ENCODE assay signal across 31 cellular contexts in genomic region chr3:168029705-168030104, GRCh38.
DNase-seq lines count a peak whose midpoint lies in the region; ATAC-seq and TF ChIP-seq lines count a peak whose summit lies in the region.
"Had no signal": no experiment of that assay in that cellular context is flagged by ENCODE, and none has a peak within 500 bp of the region (broad histone marks: within the 10 kb centered on the region; RNA-seq: fewer than 3 reads in every experiment).

No MANE protein-coding gene starts in this region.

- H3K27ac ChIP-seq in neuronal stem cell (replicated peaks; ENCODE audit: low read length), result no peak overlapping the region
- H3K27ac ChIP-seq in foreskin keratinocyte, result no peak overlapping the region
- H3K27ac ChIP-seq: colonic mucosa, epithelial cell of prostate, right atrium auricular region, stomach, uterus had no signal

- H3K36me3 Mint-ChIP-seq in stimulated activated naive B cell treated with anti-CD40 and anti-IgM and Interleukin-4, amounts not matched to agents 10 μg/mL and 1 μg/mL and 100 μg/mL, for 72 hours, result peaks cover 38 to 70% of the 10 kb centered on the region in 2 donors

- no peak overlapping the region for H3K4me2 ChIP-seq in neuronal stem cell (ENCODE audit: insufficient read depth, low read length, poor library complexity, severe bottlenecking)

- DNase-seq in NCI-H526 (lab: John Stamatoyannopoulos, UW) (peak; percentile 2 to 26), NCI-H526 treated with DMSO at 0.1 percent for 48 hours (lab: John Stamatoyannopoulos, UW) (no peak), NCI-H2029 (lab: John Stamatoyannopoulos, UW) (peak; percentile 38), SHP77 treated with DMSO at 0.1 percent for 48 hours (lab: John Stamatoyannopoulos, UW) (peak; percentile 80), neuronal stem cell (ENCODE audit: low spot score) (no peak), KBM-7 (no peak), foreskin keratinocyte (no peak)
- no peak for DNase-seq in stimulated activated naive B cell treated with anti-CD40 and anti-IgM and Interleukin-4, amounts not matched to agents 10 μg/mL and 1 μg/mL and 100 μg/mL, for 72 hours
- DNase-seq: activated CD4-positive, CD25-positive, alpha-beta regulatory T cell; activated effector memory CD4-positive, alpha-beta T cell treated with anti-CD3 and anti-CD28 coated beads, Interleukin-2, amount 50 U/mL, for 16 hours; activated naive CD8-positive, alpha-beta T cell treated with anti-CD3 and anti-CD28 coated beads for 36 hours; activated T-cell treated with anti-CD3 and anti-CD28 coated beads, Interleukin-2, amount 50 U/mL, for 24 hours; aorta; colonic mucosa; effector CD8-positive, alpha-beta T cell; hypothalamus; IMR-90; mesenchymal stem cell; NCI-H1694; NCI-H446; PC-3; stimulated activated CD4-positive, alpha-beta T cell treated with anti-CD3 and anti-CD28 coated beads, Interleukin-1b, Interleukin-23, amount 100 ng/mL, for 48 hours; stimulated activated CD8-positive, alpha-beta memory T cell treated with anti-CD3 and anti-CD28 coated beads, Interleukin-4, amount 100 ng/mL, for 48 hours; stomach; uterus had no signal

- no peak overlapping the region for H4K8ac ChIP-seq in neuronal stem cell (ENCODE audit: low read depth, low read length)

- no peaks in the 10 kb centered on the region for H3K4me1 ChIP-seq in neuronal stem cell (ENCODE audit: control insufficient read depth in 2 of 2, insufficient read depth in 1 of 2, low read depth in 1 of 2, low read length in 2 of 2)
- no peaks in the 10 kb centered on the region for H3K4me1 ChIP-seq in foreskin keratinocyte
- H3K4me1 ChIP-seq: colonic mucosa, uterus had no signal

- H2AK5ac ChIP-seq in neuronal stem cell (ENCODE audit: low read depth, low read length), result no peak overlapping the region

- H3K36me3 ChIP-seq in neuronal stem cell (replicated peaks in 1 of 2; ENCODE audit: control insufficient read depth in 2 of 2, insufficient read depth in 2 of 2, low read length in 2 of 2), result peaks cover 8 to 65% of the 10 kb centered on the region in 2 donors
- H3K36me3 ChIP-seq: uterus had no signal

- H3K9ac ChIP-seq in neuronal stem cell (ENCODE audit: low read depth, low read length, poor library complexity), result no peak overlapping the region

- no peak overlapping the region for H4K91ac ChIP-seq in neuronal stem cell (ENCODE audit: low read depth, low read length, poor library complexity)

- no peak overlapping the region for H2BK15ac ChIP-seq in neuronal stem cell (ENCODE audit: low read length)

- in situ Hi-C loops in KBM-7 (cut with MboI; ENCODE audit: low pct_unique_long_range_greater_than_20kb, low sequenced_read_pairs), result loop anchor here (25.0 kb wide), 1 partner anchor 92 kb away; no protein-coding TSS in a partner anchor

- H3K27me3 ChIP-seq in neuronal stem cell (ENCODE audit: control insufficient read depth in 3 of 3, insufficient read depth in 3 of 3, low read depth in 1 of 3, low read length in 3 of 3) (no peaks in the 10 kb centered on the region), foreskin keratinocyte (no peaks in the 10 kb centered on the region)
- H3K27me3 ChIP-seq: colonic mucosa, right atrium auricular region, stomach, uterus had no signal

- H3K18ac ChIP-seq in neuronal stem cell (ENCODE audit: low read length), result peak overlapping the region; percentile 27

- no peak overlapping the region for H3K4ac ChIP-seq in neuronal stem cell (ENCODE audit: low read length)

- H3K4me3 Mint-ChIP-seq in stimulated activated naive B cell treated with anti-CD40 and anti-IgM and Interleukin-4, amounts not matched to agents 10 μg/mL and 1 μg/mL and 100 μg/mL, for 72 hours, result no peak overlapping the region
- H3K4me3 Mint-ChIP-seq: activated naive CD8-positive, alpha-beta T cell treated with anti-CD3 and anti-CD28 coated beads for 36 hours; activated T-cell treated with anti-CD3 and anti-CD28 coated beads, Interleukin-2, amount 50 U/mL, for 24 hours; T-helper 1 cell treated with Interleukin-12 subunit alpha and Interleukin-12 subunit beta and Interleukin-4 antibody, amounts not matched to agents 30 μg/mL and 1 μg/mL, for 36 hours had no signal

- no peaks in the 10 kb centered on the region for H3K79me1 ChIP-seq in neuronal stem cell (ENCODE audit: low read depth, low read length)

- H3K9me3 ChIP-seq in neuronal stem cell (replicated peaks in 1 of 2; ENCODE audit: control insufficient read depth in 2 of 2, insufficient read depth in 1 of 2, low read depth in 1 of 2, low read length in 2 of 2), result no peaks in the 10 kb centered on the region
- H3K9me3 ChIP-seq: colonic mucosa, right atrium auricular region, stomach, uterus had no signal

- H3K23ac ChIP-seq in neuronal stem cell (ENCODE audit: low read depth, low read length, poor library complexity), result no peak overlapping the region

- H3K14ac ChIP-seq in neuronal stem cell (ENCODE audit: low read length), result no peak overlapping the region

- no peaks in the 10 kb centered on the region for H3K27me3 Mint-ChIP-seq in stimulated activated naive B cell treated with anti-CD40 and anti-IgM and Interleukin-4, amounts not matched to agents 10 μg/mL and 1 μg/mL and 100 μg/mL, for 72 hours

- WGBS in neuronal stem cell (ENCODE audit: extremely low coverage in 2 of 2, insufficient read length in 2 of 2, insufficient replicate concordance in 1 of 2), 2 donors, result no CpG with 5 or more reads among the region's 7 CpGs

- TF ChIP-seq CTCF in foreskin keratinocyte (conservative IDR thresholded peaks at IDR 0.05), result no peak

- H2BK5ac ChIP-seq in neuronal stem cell (ENCODE audit: low read length), result no peak overlapping the region

- H3K4me3 ChIP-seq in neuronal stem cell (ENCODE audit: low read length in 2 of 2), result no peak overlapping the region
- H3K4me3 ChIP-seq: colonic mucosa, right atrium auricular region, stomach, uterus had no signal

- no peak overlapping the region for H2BK12ac ChIP-seq in neuronal stem cell (ENCODE audit: low read length)

- peaks cover 3 to 5% of the 10 kb centered on the region in 2 donors for H3K4me1 Mint-ChIP-seq in stimulated activated naive B cell treated with anti-CD40 and anti-IgM and Interleukin-4, amounts not matched to agents 10 μg/mL and 1 μg/mL and 100 μg/mL, for 72 hours

- H3K27ac Mint-ChIP-seq in stimulated activated naive B cell treated with anti-CD40 and anti-IgM and Interleukin-4, amounts not matched to agents 10 μg/mL and 1 μg/mL and 100 μg/mL, for 72 hours, result no peak overlapping the region
- H3K27ac Mint-ChIP-seq: activated naive CD8-positive, alpha-beta T cell treated with anti-CD3 and anti-CD28 coated beads for 36 hours; activated T-cell treated with anti-CD3 and anti-CD28 coated beads, Interleukin-2, amount 50 U/mL, for 24 hours; T-helper 1 cell treated with Interleukin-12 subunit alpha and Interleukin-12 subunit beta and Interleukin-4 antibody, amounts not matched to agents 30 μg/mL and 1 μg/mL, for 36 hours had no signal

- H2BK120ac ChIP-seq in neuronal stem cell (ENCODE audit: low read depth, low read length), result no peak overlapping the region

- no peak for ATAC-seq in foreskin keratinocyte
- ATAC-seq in stimulated activated naive B cell treated with anti-CD40 and anti-IgM and Interleukin-4, amounts not matched to agents 10 μg/mL and 1 μg/mL and 100 μg/mL, for 72 hours (replicated peaks), result no peak
- ATAC-seq: HCT116, left lobe of liver, PC-3, SK-N-SH treated with all-trans-retinoic acid at 6 μM for 48 hours had no signal

- H3K9me3 Mint-ChIP-seq in stimulated activated naive B cell treated with anti-CD40 and anti-IgM and Interleukin-4, amounts not matched to agents 10 μg/mL and 1 μg/mL and 100 μg/mL, for 72 hours, result no peaks in the 10 kb centered on the region
- H3K9me3 Mint-ChIP-seq: activated naive CD8-positive, alpha-beta T cell treated with anti-CD3 and anti-CD28 coated beads for 36 hours; activated T-cell treated with anti-CD3 and anti-CD28 coated beads, Interleukin-2, amount 50 U/mL, for 24 hours; T-helper 1 cell treated with Interleukin-12 subunit alpha and Interleukin-12 subunit beta and Interleukin-4 antibody, amounts not matched to agents 30 μg/mL and 1 μg/mL, for 36 hours had no signal

- no peak overlapping the region for H2AFZ ChIP-seq in neuronal stem cell (ENCODE audit: low read length)

Comparison
In these comparisons a context has a peak if more than half of its experiments do, and no peak if none do; other contexts are left out.
1. DNase-seq: peak in NCI-H526 (2 of 2), NCI-H2029 (single experiment) and SHP77 treated with DMSO at 0.1 percent for 48 hours (single experiment); none in NCI-H526 treated with DMSO at 0.1 percent for 48 hours (single experiment), neuronal stem cell (single experiment), KBM-7 (single experiment), foreskin keratinocyte (0 of 2) and stimulated activated naive B cell treated with anti-CD40 and anti-IgM and Interleukin-4, amounts not matched to agents 10 μg/mL and 1 μg/mL and 100 μg/mL, for 72 hours (single experiment).